In the genomic region with DNA sequence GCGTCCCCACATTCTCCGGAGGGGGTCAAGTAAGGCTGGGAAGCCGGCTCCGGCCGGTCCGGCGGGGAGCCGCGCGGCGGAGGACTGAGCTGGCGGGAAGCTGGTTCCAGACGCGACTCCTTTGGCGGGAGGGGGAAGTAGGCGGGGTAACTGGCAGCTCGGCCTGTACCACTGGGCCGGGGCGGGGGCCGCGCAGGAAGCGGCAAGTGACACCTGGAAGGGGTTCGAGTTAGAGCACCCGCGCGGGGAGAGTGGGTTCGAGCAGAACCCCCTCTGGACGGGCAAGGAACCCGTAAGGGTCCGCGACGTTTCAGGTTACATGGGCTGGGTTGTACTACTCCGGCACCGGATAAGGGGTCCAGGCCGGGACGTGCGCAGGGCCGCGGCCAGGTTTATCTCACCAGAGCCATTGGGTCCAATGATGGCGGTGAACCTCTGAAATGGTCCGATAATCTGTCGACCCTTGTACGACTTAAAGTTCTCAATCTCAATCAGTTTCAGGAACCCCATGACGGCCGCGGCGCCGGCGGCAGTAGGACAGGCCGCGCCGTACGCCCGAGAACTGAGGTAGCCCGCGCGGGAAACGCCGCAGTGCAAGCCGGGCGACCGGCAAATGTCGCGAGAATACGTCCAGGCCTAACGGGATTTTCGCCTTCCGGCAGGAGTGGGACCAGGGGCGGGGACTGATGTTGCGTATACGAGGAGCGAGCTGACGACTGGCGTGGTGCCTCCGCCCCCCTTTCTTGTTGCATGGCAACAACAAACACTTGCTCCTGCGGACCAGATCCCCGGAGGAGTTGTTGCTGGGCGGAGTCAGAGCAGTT, we compare ENCODE assay signal across 8 cellular contexts. TPM values are rescaled to one million over a fixed set of nuclear protein-coding genes. Genes with fewer than 3 reads are reported as not detected.
DNase-seq lines count a peak whose midpoint lies in the region; ATAC-seq, FAIRE-seq and TF ChIP-seq lines count a peak whose summit lies in the region.

A gene (plus strand): TSS at position 783 of the 824 bp plus-strand sequence. CDS start 3,404 bp downstream, outside the sequence.
A gene (minus strand): TSS at position 564 of the 824 bp plus-strand sequence. CDS start 54 bp downstream, at position 510.

- H3K27ac Mint-ChIP-seq in CD4-positive, alpha-beta T cell, result peak within 1 kb of the TSS; percentile 90
- H3K27ac Mint-ChIP-seq in activated CD4-positive, alpha-beta memory T cell treated with anti-CD3 and anti-CD28 coated beads for 36 hours, result peak within 1 kb of the TSS; percentile 97

- peaks cover 28% of the 10 kb centered on the region for H3K4me1 Mint-ChIP-seq in CD4-positive, alpha-beta T cell (ENCODE audit: low read depth)
- peaks cover 24% of the 10 kb centered on the region for H3K4me1 Mint-ChIP-seq in activated CD4-positive, alpha-beta memory T cell treated with anti-CD3 and anti-CD28 coated beads for 36 hours (ENCODE audit: low read depth)

- in situ Hi-C loops in HepG2 (cut with HindIII; ENCODE audit: extremely low pct_ligation_motif_present, low pct_unique_long_range_greater_than_20kb), result no loop called here

- DNase-seq in CD4-positive, alpha-beta T cell, result peak; percentile 85 to 97 (median 92)
- DNase-seq in NCI-H82 (lab: John Stamatoyannopoulos, UW) (peak; percentile 99), dermis microvascular lymphatic vessel endothelial cell (ENCODE audit: low read depth in 2 of 2) (peak; percentile 96 to 97), HepG2 (ENCODE audit: low spot score) (peak; percentile 87)
- DNase-seq in activated CD4-positive, alpha-beta memory T cell treated with anti-CD3 and anti-CD28 coated beads for 36 hours, result peak; percentile 97
- DNase-seq in stimulated activated CD4-positive, alpha-beta T cell treated with anti-CD3 and anti-CD28 coated beads, Interleukin-2, amount 100 ng/mL, for 48 hours, result peak; percentile 90 to 95

- peaks cover 16% of the 10 kb centered on the region for H3K4me1 ChIP-seq in HepG2 (ENCODE audit: insufficient read depth, low read length)

- peak within 1 kb of the TSS; percentile 86 for H3K4me2 ChIP-seq in HepG2 (ENCODE audit: low read depth, low read length)

- H3K9me3 Mint-ChIP-seq in CD4-positive, alpha-beta T cell, result no peaks in the 10 kb centered on the region
- H3K9me3 Mint-ChIP-seq in activated CD4-positive, alpha-beta memory T cell treated with anti-CD3 and anti-CD28 coated beads for 36 hours, result no peaks in the 10 kb centered on the region

- FAIRE-seq in HepG2 (lab: Jason Lieb, UNC), result peak; percentile 97

- H3K9me3 ChIP-seq in CD4-positive, alpha-beta T cell (ENCODE audit: control insufficient read depth, low read length), result no peaks in the 10 kb centered on the region
- no peaks in the 10 kb centered on the region for H3K9me3 ChIP-seq in HepG2 (ENCODE audit: low read length)

- no TSS peak for BruUV-seq in HepG2 (replicated peaks; lab: Mats Ljungman, UMichigan)

- POLR2A ChIA-PET in CD4-positive, alpha-beta T cell (lab: Charles Lee), result interaction anchor here (0.6 to 2.2 kb wide), 14 partner anchors 8 to 1108 kb away, joined by 3 to 17 read pairs (median 6); a partner anchor contains a TSS
- POLR2A ChIA-PET in activated CD4-positive, alpha-beta memory T cell treated with anti-CD3 and anti-CD28 coated beads for 36 hours (lab: Charles Lee), result interaction anchor here (0.5 to 1.9 kb wide), 9 partner anchors 11 to 1115 kb away, joined by 3 to 11 read pairs (median 4); a partner anchor contains a TSS
- POLR2A ChIA-PET in HepG2 (lab: Yijun Ruan, JAX), result interaction anchor here (0.6 to 1.7 kb wide), 5 partner anchors 18 to 261 kb away, joined by 3 to 5 read pairs (median 4); no protein-coding TSS in a partner anchor

- peaks cover 12% of the 10 kb centered on the region; the same call in 1 of the 2 replicates for H4K20me1 ChIP-seq in HepG2 (ENCODE audit: insufficient read depth, low read length)

- peak within 1 kb of the TSS; percentile 89 for H3K9ac ChIP-seq in HepG2 (ENCODE audit: insufficient read depth, low read depth, low read length)

- H2AFZ ChIP-seq in HepG2 (ENCODE audit: low read length), result no peak within 1 kb of the TSS

- H3K36me3 Mint-ChIP-seq in CD4-positive, alpha-beta T cell (ENCODE audit: low read depth), result peaks cover 17% of the 10 kb centered on the region
- H3K36me3 Mint-ChIP-seq in activated CD4-positive, alpha-beta memory T cell treated with anti-CD3 and anti-CD28 coated beads for 36 hours, result peaks cover 15% of the 10 kb centered on the region

- TF ChIP-seq CTCF in CD4-positive, alpha-beta T cell (IDR thresholded peaks at IDR 0.05), result no peak
- no peak for TF ChIP-seq CTCF in HepG2 (CRISPR knock-in tag; IDR thresholded peaks at IDR 0.05)

- TF ChIP-seq RAD21 in HepG2 (CRISPR knock-in tag; IDR thresholded peaks at IDR 0.05), result no peak

- peak; percentile 87 for ATAC-seq in CD4-positive, alpha-beta T cell (ENCODE audit: poor library complexity)
- peak; percentile 92 for ATAC-seq in GM19452 (IDR thresholded peaks at IDR 0.05; ENCODE audit: unreplicated experiment)
- peak; percentile 76 for ATAC-seq in HG03575 (IDR thresholded peaks at IDR 0.05; ENCODE audit: extremely low read depth, insufficient number of reproducible peaks, low FRiP score, unreplicated experiment)
- peak; percentile 94 for ATAC-seq in HepG2

- peak within 1 kb of the TSS; percentile 90 for H3K27ac ChIP-seq in CD4-positive, alpha-beta T cell (ENCODE audit: low read depth, low read length)
- peak within 1 kb of the TSS; percentile 94 for H3K27ac ChIP-seq in HepG2 (ENCODE audit: extremely low read length, insufficient read depth, low read length)

- TF ChIP-seq EP300 in HepG2 (IDR thresholded peaks at IDR 0.05; ENCODE audit: low read depth in 2 of 2, low read length in 2 of 2), result no peak
- no peak for TF ChIP-seq EP300 in HepG2 (CRISPR knock-in tag; IDR thresholded peaks at IDR 0.05; ENCODE audit: borderline replicate concordance)

- no peaks in the 10 kb centered on the region for H3K27me3 ChIP-seq in CD4-positive, alpha-beta T cell (ENCODE audit: control insufficient read depth, insufficient read depth, low read length)
- H3K27me3 ChIP-seq in HepG2 (ENCODE audit: control insufficient read depth in 1 of 2, insufficient read depth in 2 of 2, low read length in 2 of 2), result no peaks in the 10 kb centered on the region

- peak within 1 kb of the TSS; percentile 99 for H3K4me3 Mint-ChIP-seq in CD4-positive, alpha-beta T cell
- peak within 1 kb of the TSS; percentile 90 for H3K4me3 Mint-ChIP-seq in activated CD4-positive, alpha-beta memory T cell treated with anti-CD3 and anti-CD28 coated beads for 36 hours

- H3K27me3 Mint-ChIP-seq in CD4-positive, alpha-beta T cell, result no peaks in the 10 kb centered on the region
- no peaks in the 10 kb centered on the region for H3K27me3 Mint-ChIP-seq in activated CD4-positive, alpha-beta memory T cell treated with anti-CD3 and anti-CD28 coated beads for 36 hours

- no peaks in the 10 kb centered on the region for H3K36me3 ChIP-seq in HepG2 (replicated peaks in 1 of 2; ENCODE audit: control insufficient read depth in 1 of 2, insufficient read depth in 2 of 2, low read length in 2 of 2)

- H3K4me3 ChIP-seq in HepG2 (replicated peaks in 1 of 3; ENCODE audit: insufficient read depth in 1 of 3, low read depth in 2 of 3, low read length in 3 of 3), result peak within 1 kb of the TSS; percentile 73 to 80 (median 80)

- peaks cover 32% of the 10 kb centered on the region for H3K79me2 ChIP-seq in HepG2 (ENCODE audit: insufficient read depth, low read length)

- peak; percentile 52 to 79; a peak in 3 of 4 replicates for TF ChIP-seq POLR2A in HepG2 (IDR thresholded peaks at IDR 0.05; ENCODE audit: insufficient read depth in 1 of 2, low read depth in 2 of 2, low read length in 2 of 2)

- CTCF ChIA-PET in CD4-positive, alpha-beta T cell (lab: Charles Lee), result interaction anchor here (0.5 to 2.5 kb wide), 5 partner anchors 13 to 178 kb away, joined by 3 to 19 read pairs (median 4); no protein-coding TSS in a partner anchor
- CTCF ChIA-PET in activated CD4-positive, alpha-beta memory T cell treated with anti-CD3 and anti-CD28 coated beads for 36 hours (lab: Charles Lee), result interaction anchor here (1.1 to 2.5 kb wide), 5 partner anchors 11 to 427 kb away, joined by 3 to 10 read pairs (median 7); no protein-coding TSS in a partner anchor
- CTCF ChIA-PET in HepG2 (lab: Yijun Ruan, JAX; ENCODE audit: low intra/inter-chr PET ratio, low total read pairs), result no interaction called here

- intact Hi-C loops in CD4-positive, alpha-beta T cell (cut with DNase I, micrococcal nuclease), result loop anchor here (2.0 to 10.0 kb wide), 4 partner anchors 198 to 1385 kb away; a partner anchor contains a TSS
- intact Hi-C loops in activated CD4-positive, alpha-beta memory T cell treated with anti-CD3 and anti-CD28 coated beads for 36 hours (cut with micrococcal nuclease), result loop anchor here (1.0 to 10.0 kb wide), 2 partner anchors 12 to 622 kb away; a partner anchor contains a TSS
- intact Hi-C loops in HepG2 (cut with micrococcal nuclease; ENCODE audit: unreplicated experiment), result loop anchor here (5.0 kb wide), 1 partner anchor 195 kb away; a partner anchor contains a TSS

- WGBS in HepG2 (ENCODE audit: low lambda C conversion rate), result 0% methylated on average over 2 of the region's 78 CpGs

RNA-seq across cellular contexts. Expression of the first gene that starts in this region (rescaled TPM):
- total RNA-seq in CD4-positive, alpha-beta T cell, result 1 to 10 TPM; 2.5 to 2.6 TPM
- under 1 TPM; 0.51 to 0.57 TPM for total RNA-seq in activated CD4-positive, alpha-beta memory T cell treated with anti-CD3 and anti-CD28 coated beads for 36 hours
- total RNA-seq in dermis microvascular lymphatic vessel endothelial cell (0.13 TPM in 2 replicates), HepG2 (2016; rRNA removed; fragmentation: Illumina TruSeq; extraction: Trizol) (0.29 and 0.55 TPM in 2 replicates)
- 0.26 and 0.40 TPM in 2 replicates for total RNA-seq in HepG2 (2016; cell fraction: cytosol; rRNA removed; fragmentation: Illumina TruSeq; extraction: Trizol; ENCODE audit: low read depth)
- total RNA-seq in HepG2 (2016; cell fraction: insoluble cytoplasmic fraction; rRNA removed; fragmentation: Illumina TruSeq; extraction: Trizol), result 0.45 and 0.52 TPM in 2 replicates
- total RNA-seq in HepG2 (2016; cell fraction: membrane; rRNA removed; fragmentation: Illumina TruSeq; extraction: Trizol), result 0.49 and 0.69 TPM in 2 replicates
- 0.99 TPM in 1 of 2 replicates, not detected in the other for total RNA-seq in HepG2 (2016; cell fraction: nucleus; rRNA removed; fragmentation: Illumina TruSeq; extraction: Trizol)
- polyA plus RNA-seq in HepG2 (2011; rRNA removed), result 0.04 TPM in 1 of 2 replicates, not detected in the other
- polyA plus RNA-seq in HepG2 (2011; cell fraction: cytosol; rRNA removed), result 0.04 TPM in 1 of 2 replicates, not detected in the other
- polyA plus RNA-seq in HepG2 (2011; cell fraction: nucleus; rRNA removed), result 0.35 and 0.39 TPM in 2 replicates
- polyA plus RNA-seq in HepG2 (2012), result 0.20 and 0.32 TPM in 2 replicates
- 0.57 and 0.59 TPM in 2 replicates for polyA plus RNA-seq in HepG2 (2016; cell fraction: cytosol; fragmentation: Illumina TruSeq; extraction: Trizol; ENCODE audit: low read depth)
- 0.44 and 0.89 TPM in 2 replicates for polyA plus RNA-seq in HepG2 (2016; cell fraction: insoluble cytoplasmic fraction; fragmentation: Illumina TruSeq; extraction: Trizol; ENCODE audit: low read depth)
- 0.45 and 0.62 TPM in 2 replicates for polyA plus RNA-seq in HepG2 (2016; cell fraction: membrane; fragmentation: Illumina TruSeq; extraction: Trizol; ENCODE audit: low read depth)
- polyA plus RNA-seq in HepG2 (2016; cell fraction: nucleus; fragmentation: Illumina TruSeq; extraction: Trizol; ENCODE audit: insufficient read depth, low read depth), result 1.0 and 1.3 TPM in 2 replicates
- 0.51 TPM in 1 of 2 replicates, not detected in the other for polyA minus RNA-seq in HepG2 (2011; rRNA and poly(A)+ RNA removed; ENCODE audit: low replicate concordance)
- polyA minus RNA-seq in HepG2 (2011; cell fraction: cytosol; rRNA and poly(A)+ RNA removed), result not detected in 2 replicates
- polyA minus RNA-seq in HepG2 (2011; cell fraction: nucleus; rRNA and poly(A)+ RNA removed), result 0.25 TPM in 1 of 2 replicates, not detected in the other

RNA-seq across cellular contexts. Expression of the second gene that starts in this region (rescaled TPM):
- total RNA-seq in CD4-positive, alpha-beta T cell, result 10 to 100 TPM; 25.5 to 28.6 TPM
- total RNA-seq in activated CD4-positive, alpha-beta memory T cell treated with anti-CD3 and anti-CD28 coated beads for 36 hours, result 100 to 1,000 TPM; 148 to 161 TPM
- total RNA-seq in dermis microvascular lymphatic vessel endothelial cell, result 14.6 and 15.0 TPM in 2 replicates
- total RNA-seq in HepG2 (2016; rRNA removed; fragmentation: Illumina TruSeq; extraction: Trizol), result 46.6 and 73.4 TPM in 2 replicates
- 3.3 and 3.9 TPM in 2 replicates for total RNA-seq in HepG2 (2016; cell fraction: cytosol; rRNA removed; fragmentation: Illumina TruSeq; extraction: Trizol; ENCODE audit: low read depth)
- 45.9 and 65.7 TPM in 2 replicates for total RNA-seq in HepG2 (2016; cell fraction: insoluble cytoplasmic fraction; rRNA removed; fragmentation: Illumina TruSeq; extraction: Trizol)
- 6.9 and 8.5 TPM in 2 replicates for total RNA-seq in HepG2 (2016; cell fraction: membrane; rRNA removed; fragmentation: Illumina TruSeq; extraction: Trizol)
- 38.2 and 39.4 TPM in 2 replicates for total RNA-seq in HepG2 (2016; cell fraction: nucleus; rRNA removed; fragmentation: Illumina TruSeq; extraction: Trizol)
- polyA plus RNA-seq in HepG2 (2011; rRNA removed), result 9.2 and 9.4 TPM in 2 replicates
- polyA plus RNA-seq in HepG2 (2011; cell fraction: cytosol; rRNA removed), result 10.7 and 12.6 TPM in 2 replicates
- 18.5 and 19.0 TPM in 2 replicates for polyA plus RNA-seq in HepG2 (2011; cell fraction: nucleus; rRNA removed)
- 23.8 and 26.7 TPM in 2 replicates for polyA plus RNA-seq in HepG2 (2012)
- 0.83 and 1.0 TPM in 2 replicates for polyA plus RNA-seq in HepG2 (2016; cell fraction: cytosol; fragmentation: Illumina TruSeq; extraction: Trizol; ENCODE audit: low read depth)
- 34.9 and 53.3 TPM in 2 replicates for polyA plus RNA-seq in HepG2 (2016; cell fraction: insoluble cytoplasmic fraction; fragmentation: Illumina TruSeq; extraction: Trizol; ENCODE audit: low read depth)
- 2.6 and 3.4 TPM in 2 replicates for polyA plus RNA-seq in HepG2 (2016; cell fraction: membrane; fragmentation: Illumina TruSeq; extraction: Trizol; ENCODE audit: low read depth)
- polyA plus RNA-seq in HepG2 (2016; cell fraction: nucleus; fragmentation: Illumina TruSeq; extraction: Trizol; ENCODE audit: insufficient read depth, low read depth), result 42.0 TPM in 2 replicates
- 17.8 and 135 TPM in 2 replicates for polyA minus RNA-seq in HepG2 (2011; rRNA and poly(A)+ RNA removed; ENCODE audit: low replicate concordance)
- 20.4 and 24.1 TPM in 2 replicates for polyA minus RNA-seq in HepG2 (2011; cell fraction: cytosol; rRNA and poly(A)+ RNA removed)
- polyA minus RNA-seq in HepG2 (2011; cell fraction: nucleus; rRNA and poly(A)+ RNA removed), result 20.1 and 23.1 TPM in 2 replicates

Comparison
In these comparisons a context has a peak if more than half of its experiments do, and no peak if none do; other contexts are left out.
1. Peak in every context shown above with its lines: DNase-seq, ATAC-seq, H3K4me3 ChIP-seq and H3K27ac ChIP-seq.